In genomic region chr16:82796047-82796446, GRCh38 we compare ENCODE assay signal across 1 cellular context.
TF ChIP-seq lines count a peak whose summit lies in the region.

No MANE protein-coding gene starts in this region.

TF ChIP-seq in WTC11, 78 proteins besides CTCF, POLR2A, EP300 and RAD21 (continued from another document):
- TF ChIP-seq ZNF281 (CRISPR knock-in tag; IDR thresholded peaks at IDR 0.05) (no peak), USF1 (CRISPR knock-in tag; IDR thresholded peaks at IDR 0.05) (no peak), FOXP1 (CRISPR knock-in tag; IDR thresholded peaks at IDR 0.05; ENCODE audit: borderline replicate concordance) (no peak), ZNF317 (CRISPR knock-in tag; IDR thresholded peaks at IDR 0.05; ENCODE audit: borderline replicate concordance, low read depth) (no peak), NFATC4 (CRISPR knock-in tag; IDR thresholded peaks at IDR 0.05) (no peak), ATF2 (CRISPR knock-in tag; IDR thresholded peaks at IDR 0.05; ENCODE audit: borderline replicate concordance, low read depth) (no peak), ETV6 (CRISPR knock-in tag; IDR thresholded peaks at IDR 0.05) (no peak), MLX (CRISPR knock-in tag; IDR thresholded peaks at IDR 0.05) (no peak), ZNF532 (CRISPR knock-in tag; IDR thresholded peaks at IDR 0.05; ENCODE audit: borderline replicate concordance) (no peak), FOXP4 (CRISPR knock-in tag; IDR thresholded peaks at IDR 0.05) (no peak), ZNF219 (CRISPR knock-in tag; IDR thresholded peaks at IDR 0.05; ENCODE audit: borderline replicate concordance) (no peak), IRF2 (CRISPR knock-in tag; IDR thresholded peaks at IDR 0.05; ENCODE audit: borderline replicate concordance, low read depth) (no peak), PREB (CRISPR knock-in tag; IDR thresholded peaks at IDR 0.05; ENCODE audit: borderline replicate concordance) (no peak), SP1 (CRISPR knock-in tag; conservative IDR thresholded peaks at IDR 0.05) (no peak)
